In genomic region chr22:20919718-20920117, GRCh38 we compare ENCODE assay signal across 9 cellular contexts. TPM values are rescaled to one million over a fixed set of nuclear protein-coding genes. Genes with fewer than 3 reads are reported as not detected.
DNase-seq lines count a peak whose midpoint lies in the region; ATAC-seq, FAIRE-seq and TF ChIP-seq lines count a peak whose summit lies in the region.
"Had no signal": no experiment of that assay in that cellular context is flagged by ENCODE, and none has a peak within 500 bp of the region (broad histone marks: within the 10 kb centered on the region; RNA-seq: fewer than 3 reads in every experiment).

No MANE protein-coding gene starts in this region.

- peak; percentile 10 for DNase-seq in A673 (ENCODE audit: low spot score)
- DNase-seq in mammary epithelial cell, result no peak
- no peak for DNase-seq in NAMALWA (ENCODE audit: low spot score)
- DNase-seq in kidney tubule cell (ENCODE audit: low spot score), result no peak
- DNase-seq in GM12892 (ENCODE audit: insufficient read length), result no peak
- DNase-seq: NCI-H1694 treated with DMSO at 0.1 percent for 48 hours had no signal

- ATAC-seq in GM18861 (IDR thresholded peaks at IDR 0.05; ENCODE audit: unreplicated experiment), result no peak

- intact Hi-C loops in A673 (cut with micrococcal nuclease; ENCODE audit: unreplicated experiment), result loop anchor here (2.0 kb wide), 1 partner anchor 81 kb away; no protein-coding TSS in a partner anchor
- intact Hi-C loops in mammary epithelial cell (cut with micrococcal nuclease), result no loop called here

- no peaks in the 10 kb centered on the region for H3K27me3 ChIP-seq in A673 (replicated peaks; ENCODE audit: insufficient read depth, low read depth, low read length, poor library complexity)
- no peaks in the 10 kb centered on the region for H3K27me3 ChIP-seq in HUES48 (ENCODE audit: control insufficient read depth, insufficient read depth, low read length)
- H3K27me3 ChIP-seq in mammary epithelial cell (ENCODE audit: insufficient read depth, low read length), result no peaks in the 10 kb centered on the region
- no peaks in the 10 kb centered on the region for H3K27me3 ChIP-seq in mucosa of stomach (ENCODE audit: control insufficient read depth, insufficient read depth, low read length)

- H3K79me2 ChIP-seq in mammary epithelial cell (ENCODE audit: insufficient read depth, low read length), result peaks cover 75% of the 10 kb centered on the region

- dilution Hi-C loops in mammary epithelial cell (cut with HindIII; ENCODE audit: low sequenced_read_pairs), result no loop called here

- TSS peak; percentile 46 for BruUV-seq in A673 (replicated peaks; lab: Mats Ljungman, UMichigan)
- TSS peak; percentile 18 for BruUV-seq in mammary epithelial cell (replicated peaks; lab: Mats Ljungman, UMichigan)

- H3K36me3 ChIP-seq in A673 (ENCODE audit: insufficient read depth, low read length, poor library complexity, severe bottlenecking), result peaks cover 8% of the 10 kb centered on the region
- peaks cover 3% of the 10 kb centered on the region; the same call in 1 of the 2 replicates for H3K36me3 ChIP-seq in HUES48 (ENCODE audit: control insufficient read depth, insufficient read depth, low read length)
- H3K36me3 ChIP-seq in mammary epithelial cell (ENCODE audit: insufficient read depth, low read length), result no peaks in the 10 kb centered on the region
- H3K36me3 ChIP-seq in mucosa of stomach (ENCODE audit: control insufficient read depth, insufficient read depth, low read length), result no peaks in the 10 kb centered on the region

- TF ChIP-seq POLR2A in GM12892 (IDR thresholded peaks at IDR 0.05; ENCODE audit: low read depth, low read length), result no peak

- peak overlapping the region; percentile 18 for H3K27ac ChIP-seq in A673 (ENCODE audit: low read depth, low read length, poor library complexity, severe bottlenecking)
- H3K27ac ChIP-seq in HUES48 (ENCODE audit: low read depth, low read length), result peak overlapping the region; percentile 57
- peak overlapping the region; percentile 57 for H3K27ac ChIP-seq in mammary epithelial cell (ENCODE audit: insufficient read depth, low read depth, low read length)

- H3K4me2 ChIP-seq in mammary epithelial cell (ENCODE audit: insufficient read depth, low read depth, low read length), result peak overlapping the region; percentile 90

- 24% methylated on average over 4 of the region's 4 CpGs for WGBS in mammary epithelial cell (ENCODE audit: low coverage, missing lambda C conversion rate)

- H3K4me1 ChIP-seq in A673 (ENCODE audit: insufficient read depth, low read length, poor library complexity, severe bottlenecking) (peaks cover 15% of the 10 kb centered on the region), HUES48 (ENCODE audit: control insufficient read depth, insufficient read depth, low read length) (peaks cover 18% of the 10 kb centered on the region), mammary epithelial cell (ENCODE audit: insufficient read depth, low read length) (peaks cover 14% of the 10 kb centered on the region), mucosa of stomach (ENCODE audit: control insufficient read depth, insufficient read depth, low read length) (peaks cover 17% of the 10 kb centered on the region)

- CTCF ChIA-PET in A673 (lab: Charles Lee) (interaction anchor here (0.6 kb wide), 1 partner anchor 18 kb away, joined by 4 read pairs; no protein-coding TSS in a partner anchor), mammary epithelial cell (lab: Charles Lee; ENCODE audit: low non-redundant PET) (interaction anchor here (0.9 kb wide), 1 partner anchor 34 kb away, joined by 10 read pairs; no protein-coding TSS in a partner anchor)

- POLR2A ChIA-PET in A673 (lab: Charles Lee; ENCODE audit: low non-redundant PET), result no interaction called here

- no peak overlapping the region for H3K9ac ChIP-seq in HUES48 (ENCODE audit: low read depth, low read length)
- peak overlapping the region; percentile 80 for H3K9ac ChIP-seq in mammary epithelial cell (ENCODE audit: insufficient read depth, low read length)
- H3K9ac ChIP-seq in mucosa of stomach (ENCODE audit: low read length), result peak overlapping the region; percentile 38

- H3K9me3 ChIP-seq in A673 (ENCODE audit: low read depth, low read length, poor library complexity, severe bottlenecking), result no peaks in the 10 kb centered on the region
- no peaks in the 10 kb centered on the region for H3K9me3 ChIP-seq in HUES48 (ENCODE audit: control insufficient read depth, insufficient read depth, low read length)
- no peaks in the 10 kb centered on the region for H3K9me3 ChIP-seq in mammary epithelial cell (replicated peaks; ENCODE audit: insufficient read depth, low read length)
- no peaks in the 10 kb centered on the region for H3K9me3 ChIP-seq in mucosa of stomach (ENCODE audit: control insufficient read depth, low read length)

- no peak for FAIRE-seq in GM12892 (lab: Jason Lieb, UNC)

- in situ Hi-C loops in mammary epithelial cell (cut with MboI; ENCODE audit: low sequenced_read_pairs in 2 of 2), result no loop called here

- H2AFZ ChIP-seq in mammary epithelial cell (ENCODE audit: low read depth, low read length), result no peak overlapping the region

- no peak for TF ChIP-seq CTCF in A673 (conservative IDR thresholded peaks at IDR 0.05; ENCODE audit: low read depth, low read length)
- no peak for TF ChIP-seq CTCF in mammary epithelial cell (conservative IDR thresholded peaks at IDR 0.05 in 1 of 2, IDR thresholded peaks at IDR 0.05 in 1 of 2; ENCODE audit: extremely low read depth in 1 of 2, insufficient read depth in 1 of 2, low read depth in 1 of 2, low read length in 2 of 2)

- peaks cover 18% of the 10 kb centered on the region for H4K20me1 ChIP-seq in mammary epithelial cell (ENCODE audit: insufficient read depth, low read length)

- H3K4me3 ChIP-seq in A673 (ENCODE audit: low read depth, low read length, poor library complexity, severe bottlenecking), result peak overlapping the region; percentile 95
- H3K4me3 ChIP-seq in HUES48 (ENCODE audit: low read depth, low read length), result peak overlapping the region; percentile 94
- H3K4me3 ChIP-seq in mammary epithelial cell (replicated peaks in 1 of 3; ENCODE audit: insufficient read depth in 1 of 3, low read depth in 2 of 3, low read length in 3 of 3), result peak overlapping the region; percentile 90 to 98 (median 92)
- H3K4me3 ChIP-seq in mucosa of stomach (ENCODE audit: low read length), result peak overlapping the region; percentile 36

RNA-seq across cellular contexts. Expression of gene CRKL, which starts 2.5 kb away (rescaled TPM):
- total RNA-seq in A673 (2021) (79.0 and 82.5 TPM in 2 replicates), mammary epithelial cell (10 to 100 TPM; 75.0 to 80.3 TPM)
- polyA plus RNA-seq in mammary epithelial cell, result 32.0 TPM
- 72.0 TPM for polyA minus RNA-seq in mammary epithelial cell
- 26.4 TPM for polyA plus RNA-seq in GM12892 (2012; ENCODE audit: missing spikeins)

RNA-seq across cellular contexts. Expression of gene AIFM3, which starts 47.3 kb away (rescaled TPM):
- total RNA-seq in A673 (2021), result 0.48 TPM in 1 of 2 replicates, not detected in the other
- total RNA-seq in mammary epithelial cell, result 1 to 10 TPM in 1 of 2 donors, under 1 TPM in 1; 0.24 to 5.0 TPM
- polyA plus RNA-seq in mammary epithelial cell, result 0.24 TPM
- polyA minus RNA-seq in mammary epithelial cell, result not detected
- not detected for polyA plus RNA-seq in GM12892 (2012; ENCODE audit: missing spikeins)

Comparison
In these comparisons a context has a peak if more than half of its experiments do, and no peak if none do; other contexts are left out.
1. H3K4me3 ChIP-seq: peak in every context shown above with its lines; median percentile 95 in A673; 94 in HUES48; 92 in mammary epithelial cell; 36 in mucosa of stomach.